ENCODE assay signal across 16 cellular contexts in the genomic region with DNA sequence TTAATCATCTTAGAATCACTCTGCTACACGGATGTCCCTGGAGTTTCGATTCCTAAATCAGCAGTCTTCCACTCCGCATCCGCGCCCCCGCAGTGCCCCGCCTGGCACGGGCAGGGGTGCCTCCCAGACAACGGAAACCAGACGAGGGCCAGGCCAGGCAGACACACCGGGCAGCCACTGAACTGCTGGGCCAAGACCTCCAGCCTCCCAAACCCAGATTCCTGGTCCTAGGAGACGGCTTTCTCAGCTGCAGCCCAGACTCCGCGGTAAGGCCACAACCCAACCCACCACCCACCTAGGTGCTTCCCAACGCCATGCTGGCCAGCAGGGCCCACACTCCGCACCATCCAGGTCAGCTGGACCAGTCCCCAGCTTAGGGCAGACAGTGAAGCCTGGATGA. TPM values are rescaled to one million over a fixed set of nuclear protein-coding genes. Genes with fewer than 3 reads are reported as not detected.
DNase-seq lines count a peak whose midpoint lies in the region; ATAC-seq, FAIRE-seq and TF ChIP-seq lines count a peak whose summit lies in the region.
"Had no signal": no experiment of that assay in that cellular context is flagged by ENCODE, and none has a peak within 500 bp of the region (broad histone marks: within the 10 kb centered on the region; RNA-seq: fewer than 3 reads in every experiment).

No MANE protein-coding gene starts in this region.

- H3K27me3 Mint-ChIP-seq in activated CD8-positive, alpha-beta memory T cell treated with anti-CD3 and anti-CD28 coated beads, Interleukin-2, amount 10 ng/mL, durations not matched to agents 7 days and 5 days = no peaks in the 10 kb centered on the region
- no peaks in the 10 kb centered on the region for H3K27me3 Mint-ChIP-seq in nephron progenitor cell (ENCODE audit: low read depth, poor library complexity)
- H3K27me3 Mint-ChIP-seq: CD4-positive, CD25-positive, alpha-beta regulatory T cell had no signal

- H3K9me3 ChIP-seq in RWPE2 (ENCODE audit: severe bottlenecking) (no peaks in the 10 kb centered on the region), upper lobe of right lung (no peaks in the 10 kb centered on the region)

- FAIRE-seq in GM12891 (lab: Jason Lieb, UNC) = no peak
- FAIRE-seq: GM18507 had no signal

- H3K36me3 Mint-ChIP-seq in activated CD8-positive, alpha-beta memory T cell treated with anti-CD3 and anti-CD28 coated beads, Interleukin-2, amount 10 ng/mL, durations not matched to agents 7 days and 5 days = peaks cover 24% of the 10 kb centered on the region
- H3K36me3 Mint-ChIP-seq in nephron progenitor cell (ENCODE audit: low read depth) = peaks cover 34% of the 10 kb centered on the region

- H3K27me3 ChIP-seq in RWPE2 (ENCODE audit: insufficient read depth, poor library complexity, severe bottlenecking) (no peaks in the 10 kb centered on the region), upper lobe of right lung (no peaks in the 10 kb centered on the region)
- H3K27me3 ChIP-seq: BLaER1 treated with 17β-estradiol and CSF1 and Interleukin-3, amounts not matched to agents 10 nM and 100 nM had no signal

- H3K4me1 Mint-ChIP-seq in activated CD8-positive, alpha-beta memory T cell treated with anti-CD3 and anti-CD28 coated beads, Interleukin-2, amount 10 ng/mL, durations not matched to agents 7 days and 5 days = no peaks in the 10 kb centered on the region
- H3K4me1 Mint-ChIP-seq in nephron progenitor cell = peaks cover 16% of the 10 kb centered on the region

- no peaks in the 10 kb centered on the region for H3K4me1 ChIP-seq in RWPE2 (ENCODE audit: insufficient read depth, poor library complexity, severe bottlenecking)
- no peaks in the 10 kb centered on the region for H3K4me1 ChIP-seq in upper lobe of right lung
- H3K4me1 ChIP-seq: HAP-1 had no signal

- no peak overlapping the region for H3K4me3 ChIP-seq in RWPE2 (ENCODE audit: severe bottlenecking)
- no peak overlapping the region for H3K4me3 ChIP-seq in upper lobe of right lung
- H3K4me3 ChIP-seq: BLaER1 treated with 17β-estradiol and CSF1 and Interleukin-3, amounts not matched to agents 10 nM and 100 nM; HAP-1 had no signal

- H3K36me3 ChIP-seq in RWPE2 (ENCODE audit: low read depth) (peaks cover 27% of the 10 kb centered on the region), upper lobe of right lung (peaks cover 12% of the 10 kb centered on the region)

- no peak overlapping the region for H3K4me3 Mint-ChIP-seq in activated CD8-positive, alpha-beta memory T cell treated with anti-CD3 and anti-CD28 coated beads, Interleukin-2, amount 10 ng/mL, durations not matched to agents 7 days and 5 days
- H3K4me3 Mint-ChIP-seq in nephron progenitor cell = no peak overlapping the region
- H3K4me3 Mint-ChIP-seq: CD4-positive, CD25-positive, alpha-beta regulatory T cell had no signal

- DNase-seq in activated CD8-positive, alpha-beta memory T cell treated with anti-CD3 and anti-CD28 coated beads, Interleukin-2, amount 50 U/mL, for 48 hours = peak; percentile 30
- DNase-seq in activated CD8-positive, alpha-beta memory T cell treated with anti-CD3 and anti-CD28 coated beads, Interleukin-2, amount 10 ng/mL, durations not matched to agents 7 days and 5 days = no peak
- DNase-seq in RWPE2 (ENCODE audit: low spot score) (peak; percentile 40), nephron progenitor cell (no peak), upper lobe of right lung (peak; percentile 48), GM12891 (ENCODE audit: insufficient read length, low spot score) (no peak), DMS79 treated with DMSO at 0.1 percent for 48 hours (lab: John Stamatoyannopoulos, UW) (no peak)
- DNase-seq: 8988T; AML-193; CD4-positive, CD25-positive, alpha-beta regulatory T cell; DMS53; GOT3 had no signal

- CTCF ChIA-PET in activated CD8-positive, alpha-beta memory T cell treated with anti-CD3 and anti-CD28 coated beads, Interleukin-2, amount 10 ng/mL, durations not matched to agents 7 days and 5 days (lab: Charles Lee) = interaction anchor here (0.6 kb wide), 1 partner anchor 558 kb away, joined by 3 read pairs; no protein-coding TSS in a partner anchor

- H3K27ac ChIP-seq in RWPE2 (ENCODE audit: poor library complexity, severe bottlenecking) (no peak overlapping the region), upper lobe of right lung (no peak overlapping the region)
- H3K27ac ChIP-seq: BLaER1 treated with 17β-estradiol and CSF1 and Interleukin-3, amounts not matched to agents 10 nM and 100 nM had no signal

- no peak for TF ChIP-seq CTCF in RWPE2 (IDR thresholded peaks at IDR 0.05; ENCODE audit: poor library complexity, severe bottlenecking)
- no peak for TF ChIP-seq CTCF in nephron progenitor cell (IDR thresholded peaks at IDR 0.05)
- TF ChIP-seq CTCF in upper lobe of right lung (IDR thresholded peaks at IDR 0.05) = no peak

- intact Hi-C loops in upper lobe of right lung (cut with DNase I) = no loop called here

- no peak for ATAC-seq in activated CD8-positive, alpha-beta memory T cell treated with anti-CD3 and anti-CD28 coated beads, Interleukin-2, amount 10 ng/mL, durations not matched to agents 7 days and 5 days
- ATAC-seq in RWPE2 (ENCODE audit: low read depth) = no peak
- ATAC-seq in upper lobe of right lung = no peak
- no peak for ATAC-seq in GM21381 (IDR thresholded peaks at IDR 0.05; ENCODE audit: unreplicated experiment)

- no peaks in the 10 kb centered on the region for H3K9me3 Mint-ChIP-seq in activated CD8-positive, alpha-beta memory T cell treated with anti-CD3 and anti-CD28 coated beads, Interleukin-2, amount 10 ng/mL, durations not matched to agents 7 days and 5 days (ENCODE audit: low read depth)
- H3K9me3 Mint-ChIP-seq in nephron progenitor cell = peaks cover 4% of the 10 kb centered on the region
- H3K9me3 Mint-ChIP-seq: CD4-positive, CD25-positive, alpha-beta regulatory T cell had no signal

- H3K27ac Mint-ChIP-seq in activated CD8-positive, alpha-beta memory T cell treated with anti-CD3 and anti-CD28 coated beads, Interleukin-2, amount 10 ng/mL, durations not matched to agents 7 days and 5 days = no peak overlapping the region
- H3K27ac Mint-ChIP-seq in nephron progenitor cell = peak overlapping the region; percentile 75

- TF ChIP-seq POLR2A in GM12891 (IDR thresholded peaks at IDR 0.05; ENCODE audit: low read depth, low read length) = no peak

TF ChIP-seq in GM12891, 5 proteins besides CTCF, POLR2A, EP300 and RAD21:
- TF ChIP-seq SPI1 (IDR thresholded peaks at IDR 0.05; ENCODE audit: low read depth, low read length) (no peak), TAF1 (IDR thresholded peaks at IDR 0.05; ENCODE audit: low read depth, low read length) (no peak), POU2F2 (IDR thresholded peaks at IDR 0.05; ENCODE audit: low read depth, low read length) (no peak), PAX5 (IDR thresholded peaks at IDR 0.05; ENCODE audit: insufficient read depth, low read length, severe bottlenecking) (no peak), POLR2AphosphoS5 (IDR thresholded peaks at IDR 0.05; ENCODE audit: low read depth, low read length) (no peak)

RNA-seq across cellular contexts. Expression of a gene that starts 33.2 kb away (rescaled TPM):
- 10 to 100 TPM; 60.0 to 97.7 TPM for total RNA-seq in activated CD8-positive, alpha-beta memory T cell treated with anti-CD3 and anti-CD28 coated beads, Interleukin-2, amount 10 ng/mL, durations not matched to agents 7 days and 5 days
- 48.4 TPM for total RNA-seq in upper lobe of right lung
- polyA plus RNA-seq in GM12891 (2012; ENCODE audit: low read depth, missing spikeins) = 90.5 TPM

RNA-seq across cellular contexts. Expression of a gene that starts 42.5 kb away (rescaled TPM):
- total RNA-seq in activated CD8-positive, alpha-beta memory T cell treated with anti-CD3 and anti-CD28 coated beads, Interleukin-2, amount 10 ng/mL, durations not matched to agents 7 days and 5 days = 10 to 100 TPM; 27.6 to 35.1 TPM
- total RNA-seq in upper lobe of right lung = 23.7 TPM
- polyA plus RNA-seq in GM12891 (2012; ENCODE audit: low read depth, missing spikeins) = 44.2 TPM

RNA-seq across cellular contexts. Expression of a gene that starts 42.5 kb away (rescaled TPM):
- 100 to 1,000 TPM in 1 of 2 experiments, 10 to 100 TPM in 1; 85.7 to 105 TPM for total RNA-seq in activated CD8-positive, alpha-beta memory T cell treated with anti-CD3 and anti-CD28 coated beads, Interleukin-2, amount 10 ng/mL, durations not matched to agents 7 days and 5 days
- total RNA-seq in upper lobe of right lung = 13.2 TPM
- polyA plus RNA-seq in GM12891 (2012; ENCODE audit: low read depth, missing spikeins) = 56.5 TPM

Comparison
In these comparisons a context has a peak if more than half of its experiments do, and no peak if none do; other contexts are left out.
1. DNase-seq: peak in activated CD8-positive, alpha-beta memory T cell treated with anti-CD3 and anti-CD28 coated beads, Interleukin-2, amount 50 U/mL, for 48 hours (single experiment), RWPE2 (single experiment) and upper lobe of right lung (single experiment); none in activated CD8-positive, alpha-beta memory T cell treated with anti-CD3 and anti-CD28 coated beads, Interleukin-2, amount 10 ng/mL, durations not matched to agents 7 days and 5 days (single experiment), nephron progenitor cell (single experiment), GM12891 (single experiment) and DMS79 treated with DMSO at 0.1 percent for 48 hours (single experiment).